ENCODE assay signal across 13 cellular contexts in the genomic region with DNA sequence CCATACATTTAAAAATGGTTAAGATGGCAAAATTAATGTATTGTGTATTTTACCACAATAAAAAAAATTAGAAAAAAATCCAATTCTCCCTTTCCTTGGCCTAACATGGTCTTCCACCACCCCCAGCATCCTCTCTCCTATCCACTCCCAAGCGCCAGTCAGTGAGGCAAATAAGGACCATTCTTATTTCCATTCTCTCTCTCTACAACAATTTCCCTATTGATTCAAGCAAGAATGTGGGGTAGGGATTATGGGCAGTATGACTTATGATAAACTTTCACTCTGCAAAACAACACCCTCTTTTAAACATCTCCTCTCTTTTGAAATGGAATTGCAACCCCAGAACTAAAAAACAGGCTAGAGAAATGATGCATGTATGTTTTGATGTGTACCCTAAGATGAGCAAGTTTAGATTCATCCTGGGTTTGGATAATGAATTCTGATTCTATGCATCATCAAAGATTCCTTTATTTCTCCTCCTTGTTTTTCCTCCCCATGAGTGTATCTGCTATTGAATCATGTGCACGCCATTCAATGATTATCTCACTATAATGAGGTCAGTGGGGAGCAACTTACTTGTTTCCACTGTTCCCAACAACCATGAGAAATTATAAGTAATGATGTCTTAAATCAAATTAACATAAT. TPM values are rescaled to one million over a fixed set of nuclear protein-coding genes. Genes with fewer than 3 reads are reported as not detected.
A peak's percentile ranks its signal among the peaks of the same experiment; 100 is the strongest.
DNase-seq lines count a peak whose midpoint lies in the region; ATAC-seq and TF ChIP-seq lines count a peak whose summit lies in the region.
"Had no signal": no experiment of that assay in that cellular context is flagged by ENCODE, and none has a peak within 500 bp of the region (broad histone marks: within the 10 kb centered on the region; RNA-seq: fewer than 3 reads in every experiment).

No MANE protein-coding gene starts in this region.

- ATAC-seq in naive thymus-derived CD4-positive, alpha-beta T cell, result no peak
- ATAC-seq in GM18867 (IDR thresholded peaks at IDR 0.05; ENCODE audit: unreplicated experiment), result no peak
- ATAC-seq: activated naive CD8-positive, alpha-beta T cell treated with anti-CD3 and anti-CD28 coated beads, Interleukin-2, amount 50 U/mL, for 24 hours; esophagus mucosa had no signal

- H3K4me1 ChIP-seq in SK-N-SH (ENCODE audit: control insufficient read depth in 1 of 2, insufficient read depth in 2 of 2, low read depth in 1 of 2, low read length in 1 of 2), result peaks cover 5 to 52% of the 10 kb centered on the region in 2 experiments
- H3K4me1 ChIP-seq in rectal smooth muscle tissue (ENCODE audit: control insufficient read depth, insufficient read depth, low read length), result peaks cover 24% of the 10 kb centered on the region
- peaks cover 0 to 6% of the 10 kb centered on the region in 2 donors for H3K4me1 ChIP-seq in naive thymus-derived CD4-positive, alpha-beta T cell (ENCODE audit: control insufficient read depth in 2 of 2, insufficient read depth in 2 of 2, low read length in 2 of 2)

- H3K4me1 Mint-ChIP-seq in Calu3 (ENCODE audit: low read depth, unreplicated experiment), result peaks cover 56% of the 10 kb centered on the region
- peaks cover 10 to 24% (median 19%) of the 10 kb centered on the region in 7 donors for H3K4me1 Mint-ChIP-seq in naive thymus-derived CD4-positive, alpha-beta T cell

- intact Hi-C loops in Calu3 (cut with micrococcal nuclease; ENCODE audit: unreplicated experiment), result loop anchor here (10.0 kb wide), 1 partner anchor 163 kb away; no protein-coding TSS in a partner anchor
- intact Hi-C loops in naive thymus-derived CD4-positive, alpha-beta T cell (cut with micrococcal nuclease), result no loop called here

- H3K27me3 ChIP-seq in SK-N-SH (ENCODE audit: insufficient read depth) (no peaks in the 10 kb centered on the region), rectal smooth muscle tissue (ENCODE audit: control insufficient read depth, insufficient read depth, low read length) (no peaks in the 10 kb centered on the region)
- no peaks in the 10 kb centered on the region for H3K27me3 ChIP-seq in naive thymus-derived CD4-positive, alpha-beta T cell (ENCODE audit: control insufficient read depth in 2 of 2, insufficient read depth in 2 of 2, low read length in 2 of 2)

- no TSS peak for BruUV-seq in Calu3 (replicated peaks; lab: Mats Ljungman, UMichigan)

- H2AFZ ChIP-seq in SK-N-SH (ENCODE audit: low read depth), result no peak overlapping the region

- H3K9me2 ChIP-seq in SK-N-SH, result no peaks in the 10 kb centered on the region

- CTCF ChIA-PET in Calu3 (lab: Charles Lee), result no interaction called here
- CTCF ChIA-PET in SK-N-SH (lab: Yijun Ruan, JAX), result interaction anchor here (0.7 kb wide), 1 partner anchor 85 kb away, joined by 3 read pairs; no protein-coding TSS in a partner anchor
- CTCF ChIA-PET in naive thymus-derived CD4-positive, alpha-beta T cell (lab: Charles Lee), result no interaction called here

- H3F3A ChIP-seq in SK-N-SH (replicated peaks; ENCODE audit: insufficient read depth), result peaks cover 54% of the 10 kb centered on the region

- H3K36me3 ChIP-seq in SK-N-SH (replicated peaks in 1 of 2; ENCODE audit: control insufficient read depth in 1 of 2, insufficient read depth in 2 of 2, low read length in 1 of 2), result peaks cover 0 to 3% of the 10 kb centered on the region in 2 experiments
- peaks cover 2% of the 10 kb centered on the region for H3K36me3 ChIP-seq in rectal smooth muscle tissue (ENCODE audit: control insufficient read depth, insufficient read depth, low read length)
- H3K36me3 ChIP-seq in naive thymus-derived CD4-positive, alpha-beta T cell (ENCODE audit: control insufficient read depth in 2 of 3, insufficient read depth in 3 of 3, low read length in 3 of 3), result no peaks in the 10 kb centered on the region

- H3K9me3 ChIP-seq in SK-N-SH, result no peaks in the 10 kb centered on the region
- no peaks in the 10 kb centered on the region for H3K9me3 ChIP-seq in naive thymus-derived CD4-positive, alpha-beta T cell (ENCODE audit: control insufficient read depth in 2 of 3, low read length in 3 of 3)

- WGBS in SK-N-SH (ENCODE audit: low lambda C conversion rate), result 51% methylated on average over 2 of the region's 2 CpGs

- POLR2A ChIA-PET in SK-N-SH (lab: Yijun Ruan, JAX), result no interaction called here
- POLR2A ChIA-PET in naive thymus-derived CD4-positive, alpha-beta T cell (lab: Charles Lee), result no interaction called here

- peak overlapping the region; percentile 81 for H3K9ac ChIP-seq in SK-N-SH
- no peak overlapping the region for H3K9ac ChIP-seq in rectal smooth muscle tissue (ENCODE audit: low read length)

- H3K27ac ChIP-seq in SK-N-SH (ENCODE audit: low read depth in 2 of 2, low read length in 1 of 2), result peak overlapping the region in 1 of 2 experiments; percentile 93; a peak in 2 of 4 replicates
- H3K27ac ChIP-seq in rectal smooth muscle tissue (ENCODE audit: low read depth, low read length), result peak overlapping the region; percentile 27
- no peak overlapping the region for H3K27ac ChIP-seq in naive thymus-derived CD4-positive, alpha-beta T cell (ENCODE audit: low read depth, low read length)

- no peaks in the 10 kb centered on the region for H3K9me3 Mint-ChIP-seq in Calu3 (ENCODE audit: low read depth, unreplicated experiment)
- H3K9me3 Mint-ChIP-seq in naive thymus-derived CD4-positive, alpha-beta T cell, result no peaks in the 10 kb centered on the region
- H3K9me3 Mint-ChIP-seq: activated naive CD8-positive, alpha-beta T cell treated with anti-CD3 and anti-CD28 coated beads, Interleukin-2, amount 50 U/mL, for 24 hours had no signal

- TF ChIP-seq EP300 in SK-N-SH (IDR thresholded peaks at IDR 0.05; ENCODE audit: borderline replicate concordance in 1 of 2, low read depth in 1 of 2, low read length in 1 of 2), result peak in 1 of 2 experiments; percentile 49; a peak in 1 of 4 replicates

- peak overlapping the region; percentile 40 for H3K27ac Mint-ChIP-seq in Calu3 (ENCODE audit: unreplicated experiment)
- no peak overlapping the region for H3K27ac Mint-ChIP-seq in naive thymus-derived CD4-positive, alpha-beta T cell
- H3K27ac Mint-ChIP-seq: activated naive CD8-positive, alpha-beta T cell treated with anti-CD3 and anti-CD28 coated beads, Interleukin-2, amount 50 U/mL, for 24 hours had no signal

- no peak overlapping the region for H3K4me3 Mint-ChIP-seq in Calu3 (ENCODE audit: low read depth, unreplicated experiment)
- H3K4me3 Mint-ChIP-seq in naive thymus-derived CD4-positive, alpha-beta T cell, result no peak overlapping the region
- H3K4me3 Mint-ChIP-seq: activated naive CD8-positive, alpha-beta T cell treated with anti-CD3 and anti-CD28 coated beads, Interleukin-2, amount 50 U/mL, for 24 hours had no signal

- H3K27me3 Mint-ChIP-seq in Calu3 (ENCODE audit: unreplicated experiment), result no peaks in the 10 kb centered on the region
- H3K27me3 Mint-ChIP-seq in naive thymus-derived CD4-positive, alpha-beta T cell, result peaks cover 38 to 64% (median 47%) of the 10 kb centered on the region in 5 donors

- peak overlapping the region; percentile 63; the same call in 1 of the 2 replicates for H3K4me2 ChIP-seq in SK-N-SH

- peaks cover 20% of the 10 kb centered on the region for H3K36me3 Mint-ChIP-seq in Calu3 (ENCODE audit: insufficient read depth, unreplicated experiment)
- H3K36me3 Mint-ChIP-seq in naive thymus-derived CD4-positive, alpha-beta T cell, result no peaks in the 10 kb centered on the region

- DNase-seq in Calu3, result no peak
- DNase-seq in SK-N-SH, result no peak
- DNase-seq in fibroblast of peridontal ligament (ENCODE audit: extremely low read depth), result peak; percentile 77
- no peak for DNase-seq in HuH-7.5 (ENCODE audit: low spot score)
- no peak for DNase-seq in naive thymus-derived CD4-positive, alpha-beta T cell
- DNase-seq in RPMI8226, result no peak
- DNase-seq: activated CD4-positive, alpha-beta T cell treated with anti-CD3 and anti-CD28 coated beads, Interleukin-2, amount 50 U/mL, for 48 hours; activated naive CD8-positive, alpha-beta T cell treated with anti-CD3 and anti-CD28 coated beads, Interleukin-2, amount 50 U/mL, for 24 hours; KBM-7; NCI-H345 had no signal

- TF ChIP-seq CTCF in Calu3 (IDR thresholded peaks at IDR 0.05; ENCODE audit: unreplicated experiment) (no peak), SK-N-SH (IDR thresholded peaks at IDR 0.05) (no peak)

- H3K79me2 ChIP-seq in SK-N-SH (ENCODE audit: insufficient read depth), result peaks cover 74% of the 10 kb centered on the region

- H4K20me1 ChIP-seq in SK-N-SH (ENCODE audit: insufficient read depth), result no peaks in the 10 kb centered on the region

- no peak for TF ChIP-seq RAD21 in SK-N-SH (IDR thresholded peaks at IDR 0.05; ENCODE audit: low read length)

- H3K4me3 ChIP-seq in SK-N-SH (ENCODE audit: low read depth in 2 of 2, low read length in 1 of 2), result no peak overlapping the region
- no peak overlapping the region for H3K4me3 ChIP-seq in rectal smooth muscle tissue (ENCODE audit: low read length)
- no peak overlapping the region for H3K4me3 ChIP-seq in naive thymus-derived CD4-positive, alpha-beta T cell (ENCODE audit: low read length)

TF ChIP-seq in SK-N-SH, 30 proteins besides CTCF, POLR2A, EP300 and RAD21:
- TF ChIP-seq GABPA (IDR thresholded peaks at IDR 0.05; ENCODE audit: low read depth) (no peak), ELF1 (IDR thresholded peaks at IDR 0.05) (no peak), TCF12 (IDR thresholded peaks at IDR 0.05) (peak; percentile 64), NRF1 (IDR thresholded peaks at IDR 0.05; ENCODE audit: low read depth, low read length) (no peak), JUND (IDR thresholded peaks at IDR 0.05) (peak; percentile 49), FOSL2 (IDR thresholded peaks at IDR 0.05; ENCODE audit: borderline replicate concordance, low read depth) (peak; percentile 66; the same call in 1 of the 2 replicates), TEAD4 (IDR thresholded peaks at IDR 0.05; ENCODE audit: borderline replicate concordance, insufficient read depth) (peak; percentile 23; the same call in 1 of the 2 replicates), RCOR1 (IDR thresholded peaks at IDR 0.05; ENCODE audit: low read length) (0 out of 2 replicates have a peak, but pooled peaks have one; percentile 10), TAF1 (IDR thresholded peaks at IDR 0.05; ENCODE audit: borderline replicate concordance, low read depth, low read length) (no peak)
- TF ChIP-seq, protein P1, sequence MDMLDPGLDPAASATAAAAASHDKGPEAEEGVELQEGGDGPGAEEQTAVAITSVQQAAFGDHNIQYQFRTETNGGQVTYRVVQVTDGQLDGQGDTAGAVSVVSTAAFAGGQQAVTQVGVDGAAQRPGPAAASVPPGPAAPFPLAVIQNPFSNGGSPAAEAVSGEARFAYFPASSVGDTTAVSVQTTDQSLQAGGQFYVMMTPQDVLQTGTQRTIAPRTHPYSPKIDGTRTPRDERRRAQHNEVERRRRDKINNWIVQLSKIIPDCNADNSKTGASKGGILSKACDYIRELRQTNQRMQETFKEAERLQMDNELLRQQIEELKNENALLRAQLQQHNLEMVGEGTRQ (IDR thresholded peaks at IDR 0.05; ENCODE audit: borderline replicate concordance, low read depth, low read length), result no peak

RNA-seq across cellular contexts. Expression of a gene that starts 3.5 kb away (rescaled TPM):
- total RNA-seq in Calu3 (2022), result 8.6 and 11.3 TPM in 2 replicates
- polyA plus RNA-seq in SK-N-SH (2012; rRNA removed), result 5.7 and 6.6 TPM in 2 replicates
- 4.8 TPM in 2 replicates for polyA plus RNA-seq in SK-N-SH (2012; cell fraction: cytosol; rRNA removed)
- polyA plus RNA-seq in SK-N-SH (2012; cell fraction: nucleus; rRNA removed), result 11.0 and 14.0 TPM in 2 replicates
- total RNA-seq in naive thymus-derived CD4-positive, alpha-beta T cell, result 1 to 10 TPM in 2 of 5 experiments, under 1 TPM in 3; 0.30 to 1.1 (median 0.73) TPM
- polyA plus RNA-seq in naive thymus-derived CD4-positive, alpha-beta T cell, result not detected
